ENCODE assay signal across 21 cellular contexts in the genomic region with DNA sequence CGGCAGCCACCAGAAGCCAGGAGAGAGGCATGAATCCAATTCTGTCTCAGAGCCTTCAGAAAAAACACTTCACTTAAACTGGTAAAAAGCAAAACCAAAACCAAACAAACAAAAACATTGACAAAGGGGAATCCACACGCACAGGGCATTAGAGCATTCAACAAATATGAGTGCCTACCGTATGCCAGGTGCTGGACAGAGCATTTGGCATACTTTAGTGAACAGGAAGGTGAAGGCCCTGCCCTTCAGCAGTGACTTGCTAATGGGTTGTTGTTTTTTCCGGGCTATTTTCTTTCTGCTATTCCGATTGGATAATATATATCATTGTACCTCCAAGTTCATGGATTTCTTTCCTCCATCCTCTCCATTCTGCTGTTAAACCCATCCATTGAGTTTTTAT.
"Had no signal": no experiment of that assay in that cellular context is flagged by ENCODE, and none has a peak within 500 bp of the region (broad histone marks: within the 10 kb centered on the region; RNA-seq: fewer than 3 reads in every experiment).

No MANE protein-coding gene starts in this region.

- DNase-seq: effector CD8-positive, alpha-beta T cell; foreskin keratinocyte; heart left ventricle; kidney; natural killer cell; occipital lobe; ovary; psoas muscle; right cardiac atrium; sigmoid colon; stimulated activated CD4-positive, alpha-beta T cell treated with anti-CD3 and anti-CD28 coated beads, Interleukin-4, amount 100 ng/mL, for 4 hours; stimulated activated naive CD8-positive, alpha-beta T cell treated with anti-CD3 and anti-CD28 coated beads, Interleukin-15, Interleukin-2, amounts not matched to agents 100 U/mL and 50 U/mL, for 24 hours; substantia nigra; testis; tibial artery had no signal

- ATAC-seq: foreskin keratinocyte; gastroesophageal sphincter; heart left ventricle; left lobe of liver; natural killer cell; psoas muscle; right cardiac atrium; stimulated activated memory B cell treated with anti-CD40 and anti-IgM and Interleukin-4, amounts not matched to agents 10 μg/mL and 1 μg/mL and 100 μg/mL, for 72 hours; stimulated activated naive CD8-positive, alpha-beta T cell treated with anti-CD3 and anti-CD28 coated beads, Interleukin-15, Interleukin-2, amounts not matched to agents 100 U/mL and 50 U/mL, for 24 hours had no signal

- H3K36me3 ChIP-seq: esophagus muscularis mucosa, gastroesophageal sphincter, heart left ventricle, ovary, sigmoid colon, tibial artery had no signal

- H3K4me1 ChIP-seq: esophagus muscularis mucosa, foreskin keratinocyte, gastroesophageal sphincter, heart left ventricle, psoas muscle, sigmoid colon, testis, tibial artery had no signal

- H3K4me3 ChIP-seq: esophagus muscularis mucosa, gastroesophageal sphincter, heart left ventricle, hepatocyte, lung, ovary, psoas muscle, sigmoid colon, testis, tibial artery had no signal

- H3K9me3 ChIP-seq: ovary, sigmoid colon, testis, tibial artery had no signal

- H3K27ac ChIP-seq: esophagus muscularis mucosa, foreskin keratinocyte, gastroesophageal sphincter, heart left ventricle, hepatocyte, ovary, psoas muscle, sigmoid colon, testis, tibial artery had no signal

- H3K27me3 ChIP-seq: foreskin keratinocyte, gastroesophageal sphincter, hepatocyte, ovary, sigmoid colon, testis, tibial artery had no signal
